Comparison of ENCODE assay signal across 7 cellular contexts in the genomic region with DNA sequence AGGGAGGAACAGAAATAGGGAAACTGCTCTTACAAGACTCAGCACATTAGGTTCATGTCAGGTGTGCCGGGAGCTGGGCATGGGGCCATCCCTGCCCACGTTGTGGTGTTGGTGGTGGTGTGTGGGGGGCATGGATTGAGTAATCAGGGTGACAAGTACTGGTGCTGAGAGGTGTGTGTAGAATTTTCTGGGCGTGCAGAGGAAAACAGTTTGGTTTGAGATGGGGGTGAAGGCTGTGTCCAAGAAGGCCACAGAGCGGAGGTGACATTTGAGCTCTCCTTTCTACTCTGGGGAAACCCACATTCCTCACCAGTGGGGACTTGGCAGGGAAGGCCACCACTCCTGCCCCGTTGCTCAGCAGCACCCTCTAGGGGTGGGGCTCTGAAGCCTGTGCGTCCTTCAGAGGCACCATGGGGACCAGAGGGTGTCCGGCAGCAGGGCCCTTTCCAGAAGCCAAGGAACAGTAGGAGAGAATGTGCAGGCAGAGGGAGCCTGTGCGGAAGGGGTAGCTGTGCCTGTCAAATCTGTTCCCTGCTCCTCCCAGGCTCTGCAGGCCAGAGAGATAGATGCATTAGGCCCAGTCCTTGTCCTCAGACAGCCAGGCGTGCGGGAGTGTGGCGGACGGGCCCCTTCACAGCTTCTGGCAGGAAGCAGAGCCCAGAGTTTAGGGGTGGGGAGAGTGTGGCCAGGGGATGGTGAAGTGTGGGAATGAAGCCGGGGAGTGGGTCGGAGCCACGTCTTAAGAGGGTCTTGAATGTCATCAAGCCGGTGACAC. TPM values are rescaled to one million over a fixed set of nuclear protein-coding genes. Genes with fewer than 3 reads are reported as not detected.
DNase-seq lines count a peak whose midpoint lies in the region; ATAC-seq and TF ChIP-seq lines count a peak whose summit lies in the region.

No MANE protein-coding gene starts in this region.

- H3K4me3 Mint-ChIP-seq in stimulated activated naive B cell treated with anti-CD40 and anti-IgM and Interleukin-4, amounts not matched to agents 10 μg/mL and 1 μg/mL and 100 μg/mL, for 72 hours, result peak overlapping the region in 1 of 2 donors; percentile 9

- ATAC-seq in stimulated activated naive B cell treated with anti-CD40 and anti-IgM and Interleukin-4, amounts not matched to agents 10 μg/mL and 1 μg/mL and 100 μg/mL, for 72 hours (replicated peaks), result peak; percentile 95 to 96
- ATAC-seq in GM18511 (IDR thresholded peaks at IDR 0.05; ENCODE audit: unreplicated experiment), result no peak

- H3K36me3 ChIP-seq in H7 (replicated peaks; ENCODE audit: control insufficient read depth, insufficient read depth, low read length), result no peaks in the 10 kb centered on the region

- H3K36me3 Mint-ChIP-seq in stimulated activated naive B cell treated with anti-CD40 and anti-IgM and Interleukin-4, amounts not matched to agents 10 μg/mL and 1 μg/mL and 100 μg/mL, for 72 hours, result peaks cover 3 to 17% of the 10 kb centered on the region in 2 donors

- no peaks in the 10 kb centered on the region for H3K27me3 Mint-ChIP-seq in stimulated activated naive B cell treated with anti-CD40 and anti-IgM and Interleukin-4, amounts not matched to agents 10 μg/mL and 1 μg/mL and 100 μg/mL, for 72 hours

- H3K9me3 Mint-ChIP-seq in stimulated activated naive B cell treated with anti-CD40 and anti-IgM and Interleukin-4, amounts not matched to agents 10 μg/mL and 1 μg/mL and 100 μg/mL, for 72 hours, result no peaks in the 10 kb centered on the region

- peak; percentile 62 for TF ChIP-seq CTCF in WI38 (IDR thresholded peaks at IDR 0.05; ENCODE audit: low read depth, low read length)

- H3K27ac Mint-ChIP-seq in stimulated activated naive B cell treated with anti-CD40 and anti-IgM and Interleukin-4, amounts not matched to agents 10 μg/mL and 1 μg/mL and 100 μg/mL, for 72 hours, result peak overlapping the region; percentile 77

- no peak overlapping the region for H3K4me3 ChIP-seq in H7 (ENCODE audit: insufficient read depth, low read depth, low read length)
- H3K4me3 ChIP-seq in WI38 (ENCODE audit: low read depth, low read length), result no peak overlapping the region

- DNase-seq in H7 (peak; percentile 78), glomerular visceral epithelial cell (ENCODE audit: extremely low spot score) (peak; percentile 12), NCI-H510A (lab: John Stamatoyannopoulos, UW) (no peak), NCI-H524 (lab: John Stamatoyannopoulos, UW) (no peak)
- peak; percentile 74 for DNase-seq in stimulated activated naive B cell treated with anti-CD40 and anti-IgM and Interleukin-4, amounts not matched to agents 10 μg/mL and 1 μg/mL and 100 μg/mL, for 72 hours

- no peaks in the 10 kb centered on the region for H3K27me3 ChIP-seq in H7 (ENCODE audit: control insufficient read depth, insufficient read depth, low read length)

- peaks cover 58 to 87% of the 10 kb centered on the region in 2 donors for H3K4me1 Mint-ChIP-seq in stimulated activated naive B cell treated with anti-CD40 and anti-IgM and Interleukin-4, amounts not matched to agents 10 μg/mL and 1 μg/mL and 100 μg/mL, for 72 hours

RNA-seq across cellular contexts. Expression of gene GSE1, which starts 48.7 kb away (rescaled TPM):
- 52.5 and 73.6 TPM in 2 replicates for total RNA-seq in H7 (2014; rRNA removed; shearing (Covaris generic))

Comparison
In these comparisons a context has a peak if more than half of its experiments do, and no peak if none do; other contexts are left out.
1. DNase-seq: peak in H7 (single experiment), glomerular visceral epithelial cell (single experiment) and stimulated activated naive B cell treated with anti-CD40 and anti-IgM and Interleukin-4, amounts not matched to agents 10 μg/mL and 1 μg/mL and 100 μg/mL, for 72 hours (single experiment); none in NCI-H510A (single experiment) and NCI-H524 (0 of 2).